Comparison of ENCODE assay signal across 10 cellular contexts in genomic region chr5:84255318-84255717, GRCh38.
A peak's percentile ranks its signal among the peaks of the same experiment; 100 is the strongest.
DNase-seq lines count a peak whose midpoint lies in the region; ATAC-seq and TF ChIP-seq lines count a peak whose summit lies in the region.
"Had no signal": no experiment of that assay in that cellular context is flagged by ENCODE, and none has a peak within 500 bp of the region (broad histone marks: within the 10 kb centered on the region; RNA-seq: fewer than 3 reads in every experiment).

No MANE protein-coding gene starts in this region.

- H3K9me2 ChIP-seq in hepatocyte (replicated peaks; ENCODE audit: insufficient read depth): no peaks in the 10 kb centered on the region

- H3K27ac ChIP-seq in hepatocyte: no peak overlapping the region
- no peak overlapping the region for H3K27ac ChIP-seq in lower lobe of right lung
- no peak overlapping the region for H3K27ac ChIP-seq in uterus

- no peaks in the 10 kb centered on the region for H3K36me3 ChIP-seq in hepatocyte (replicated peaks; ENCODE audit: insufficient read depth, low read depth)
- H3K36me3 ChIP-seq in lower lobe of right lung: no peaks in the 10 kb centered on the region
- H3K36me3 ChIP-seq in uterus: no peaks in the 10 kb centered on the region

- no peaks in the 10 kb centered on the region for H3K4me1 ChIP-seq in hepatocyte (ENCODE audit: insufficient read depth)
- no peaks in the 10 kb centered on the region for H3K4me1 ChIP-seq in lower lobe of right lung
- peaks cover 0 to 5% of the 10 kb centered on the region in 2 donors for H3K4me1 ChIP-seq in uterus

- H3K27me3 ChIP-seq in hepatocyte: no peaks in the 10 kb centered on the region
- no peaks in the 10 kb centered on the region for H3K27me3 ChIP-seq in lower lobe of right lung (ENCODE audit: low read depth)
- H3K27me3 ChIP-seq in uterus: no peaks in the 10 kb centered on the region

- no peaks in the 10 kb centered on the region for H4K20me1 ChIP-seq in hepatocyte (ENCODE audit: insufficient read depth, poor library complexity, severe bottlenecking)

- intact Hi-C loops in lower lobe of right lung (cut with DNase I) (no loop called here), uterus (cut with DNase I; ENCODE audit: low total_unique reads) (no loop called here)

- no peaks in the 10 kb centered on the region for H3K79me2 ChIP-seq in hepatocyte

- DNase-seq in COLO829 (ENCODE audit: low spot score) (peak; percentile 11), HEK293T (ENCODE audit: extremely low spot score) (peak; percentile 15), RPMI8226 (peak; percentile 33), hepatocyte (ENCODE audit: low spot score) (peak; percentile 28), lower lobe of right lung (no peak), medulla oblongata (ENCODE audit: extremely low spot score) (no peak), uterus (no peak)
- DNase-seq: activated naive CD8-positive, alpha-beta T cell treated with anti-CD3 and anti-CD28 coated beads, Interleukin-2, amount 50 U/mL, for 24 hours; natural killer cell had no signal

- H3K4me2 ChIP-seq in hepatocyte: no peak overlapping the region

- no peaks in the 10 kb centered on the region for H3K9me3 ChIP-seq in hepatocyte (ENCODE audit: low read depth)
- H3K9me3 ChIP-seq in lower lobe of right lung: no peaks in the 10 kb centered on the region
- H3K9me3 ChIP-seq in uterus: no peaks in the 10 kb centered on the region

- ATAC-seq in HG03039 (IDR thresholded peaks at IDR 0.05; ENCODE audit: unreplicated experiment) (no peak), lower lobe of right lung (no peak)
- ATAC-seq: activated naive CD8-positive, alpha-beta T cell treated with anti-CD3 and anti-CD28 coated beads, Interleukin-2, amount 50 U/mL, for 24 hours; natural killer cell had no signal

- peak; percentile 37 for TF ChIP-seq CTCF in hepatocyte (IDR thresholded peaks at IDR 0.05; ENCODE audit: poor library complexity)
- TF ChIP-seq CTCF in lower lobe of right lung (IDR thresholded peaks at IDR 0.05): no peak
- TF ChIP-seq CTCF in uterus (IDR thresholded peaks at IDR 0.05): no peak

- no peak overlapping the region for H3K4me3 ChIP-seq in hepatocyte
- H3K4me3 ChIP-seq in lower lobe of right lung: no peak overlapping the region
- H3K4me3 ChIP-seq in uterus: no peak overlapping the region

- CTCF ChIA-PET in HEK293T (lab: Yijun Ruan, JAX): interaction anchor here (0.7 kb wide), 1 partner anchor 537 kb away, joined by 3 read pairs; no protein-coding TSS in a partner anchor

- TF ChIP-seq POLR2A in uterus (IDR thresholded peaks at IDR 0.05): no peak

- no peak overlapping the region for H2AFZ ChIP-seq in hepatocyte

- POLR2A ChIA-PET in HEK293T (lab: Yijun Ruan, JAX): interaction anchor here (0.6 kb wide), 1 partner anchor 11 kb away, joined by 3 read pairs; no protein-coding TSS in a partner anchor

TF ChIP-seq in HEK293T, 16 proteins besides CTCF, POLR2A, EP300 and RAD21:
- TF ChIP-seq TARDBP (IDR thresholded peaks at IDR 0.05) (no peak), FOXM1 (IDR thresholded peaks at IDR 0.05; ENCODE audit: borderline replicate concordance) (no peak), FOXK2 (IDR thresholded peaks at IDR 0.05) (no peak), LEF1 (IDR thresholded peaks at IDR 0.05; ENCODE audit: borderline replicate concordance) (no peak)

Comparison
In these comparisons a context has a peak if more than half of its experiments do, and no peak if none do; other contexts are left out.
1. DNase-seq: peak in COLO829 (single experiment), HEK293T (single experiment), RPMI8226 (single experiment) and hepatocyte (single experiment); none in lower lobe of right lung (single experiment), medulla oblongata (single experiment) and uterus (0 of 2).